In the genomic region with DNA sequence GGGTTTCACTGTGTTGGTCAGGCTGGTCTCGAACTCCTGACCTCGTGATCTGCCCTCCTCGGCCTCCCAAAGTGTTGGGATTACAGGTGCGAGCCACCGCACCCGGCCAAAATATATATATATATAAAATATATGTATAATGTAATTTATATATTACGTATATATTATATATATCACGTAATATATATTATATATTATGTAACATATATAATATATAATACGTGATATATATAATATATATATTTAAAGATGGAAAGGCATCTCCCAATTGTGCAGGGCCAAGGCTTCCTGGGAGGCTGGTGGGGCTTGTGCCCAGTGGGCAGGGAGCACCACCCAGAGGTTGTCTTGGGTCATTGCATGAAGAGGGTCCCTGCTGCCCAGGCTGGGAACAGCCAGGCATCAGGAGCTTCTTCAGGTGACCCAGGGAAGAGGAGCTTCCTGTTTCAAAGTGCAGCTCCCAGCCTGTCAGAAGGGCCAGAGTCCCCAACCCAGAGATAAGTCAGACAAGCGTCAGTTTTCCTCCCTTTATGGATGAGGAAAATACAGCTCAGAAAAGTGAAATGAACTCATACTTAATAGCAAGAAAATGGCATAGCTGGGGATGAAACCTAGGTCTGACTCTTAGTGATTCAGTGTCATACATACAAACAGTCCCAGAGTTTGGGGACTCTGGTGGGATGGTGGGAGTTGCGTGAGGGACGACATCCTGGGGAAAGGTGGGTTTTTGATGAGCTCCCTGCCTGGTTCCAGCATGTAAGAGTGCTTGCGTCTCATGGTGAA, we compare ENCODE assay signal across 8 cellular contexts. TPM values are rescaled to one million over a fixed set of nuclear protein-coding genes. Genes with fewer than 3 reads are reported as not detected.
DNase-seq lines count a peak whose midpoint lies in the region; ATAC-seq and TF ChIP-seq lines count a peak whose summit lies in the region.

No MANE protein-coding gene starts in this region.

- H3K27ac Mint-ChIP-seq in activated naive CD8-positive, alpha-beta T cell treated with anti-CD3 and anti-CD28 coated beads for 36 hours: no peak overlapping the region

- no peak overlapping the region for H3K27ac ChIP-seq in left ventricle myocardium inferior (replicated peaks)

- no peaks in the 10 kb centered on the region for H3K9me3 Mint-ChIP-seq in activated naive CD8-positive, alpha-beta T cell treated with anti-CD3 and anti-CD28 coated beads for 36 hours

- ATAC-seq in SK-N-SH treated with all-trans-retinoic acid at 6 μM for 48 hours (peak; percentile 95), sciatic nerve (peak; percentile 69), GM18873 (IDR thresholded peaks at IDR 0.05; ENCODE audit: low FRiP score, unreplicated experiment) (no peak), GM21367 (IDR thresholded peaks at IDR 0.05; ENCODE audit: unreplicated experiment) (no peak)

- H3K4me1 Mint-ChIP-seq in activated naive CD8-positive, alpha-beta T cell treated with anti-CD3 and anti-CD28 coated beads for 36 hours: peaks cover 8% of the 10 kb centered on the region

- peaks cover 4% of the 10 kb centered on the region for H3K27me3 ChIP-seq in left ventricle myocardium inferior (ENCODE audit: low read depth)

- DNase-seq in GM04504 (ENCODE audit: low read depth): peak; percentile 10
- DNase-seq in NAMALWA (ENCODE audit: low spot score): peak; percentile 85
- DNase-seq in activated naive CD8-positive, alpha-beta T cell treated with anti-CD3 and anti-CD28 coated beads for 36 hours: peak; percentile 63
- peak; percentile 37 for DNase-seq in left ventricle myocardium inferior
- DNase-seq in sciatic nerve (ENCODE audit: low spot score): no peak

- H3K4me3 ChIP-seq in left ventricle myocardium inferior: no peak overlapping the region

- intact Hi-C loops in left ventricle myocardium inferior (cut with micrococcal nuclease) (loop anchor here (5.0 kb wide), 1 partner anchor 64 kb away; no protein-coding TSS in a partner anchor), sciatic nerve (cut with DNase I) (loop anchor here (10.0 kb wide), 1 partner anchor 62 kb away; no protein-coding TSS in a partner anchor)

- no peaks in the 10 kb centered on the region for H3K9me3 ChIP-seq in left ventricle myocardium inferior (replicated peaks)

- H3K4me1 ChIP-seq in left ventricle myocardium inferior: peaks cover 27% of the 10 kb centered on the region

- no peak overlapping the region for H3K4me3 Mint-ChIP-seq in activated naive CD8-positive, alpha-beta T cell treated with anti-CD3 and anti-CD28 coated beads for 36 hours

- H3K36me3 ChIP-seq in left ventricle myocardium inferior: peaks cover 32% of the 10 kb centered on the region

- peak; percentile 84 for TF ChIP-seq CTCF in left ventricle myocardium inferior (IDR thresholded peaks at IDR 0.05; ENCODE audit: borderline replicate concordance)

- peaks cover 5% of the 10 kb centered on the region for H3K36me3 Mint-ChIP-seq in activated naive CD8-positive, alpha-beta T cell treated with anti-CD3 and anti-CD28 coated beads for 36 hours

- no peaks in the 10 kb centered on the region for H3K27me3 Mint-ChIP-seq in activated naive CD8-positive, alpha-beta T cell treated with anti-CD3 and anti-CD28 coated beads for 36 hours

TF ChIP-seq in SK-N-SH treated with all-trans-retinoic acid at 6 μM for 48 hours, 23 proteins besides CTCF, POLR2A, EP300 and RAD21:
- TF ChIP-seq PPARA (CRISPR knock-in tag; IDR thresholded peaks at IDR 0.05; ENCODE audit: borderline replicate concordance) (no peak), ZNF8 (CRISPR knock-in tag; IDR thresholded peaks at IDR 0.05) (no peak), ZFP30 (CRISPR knock-in tag; IDR thresholded peaks at IDR 0.05) (no peak), ZNF565 (CRISPR knock-in tag; conservative IDR thresholded peaks at IDR 0.05; ENCODE audit: low read depth) (no peak), RARB (CRISPR knock-in tag; IDR thresholded peaks at IDR 0.05) (no peak), BACH2 (CRISPR knock-in tag; IDR thresholded peaks at IDR 0.05; ENCODE audit: borderline replicate concordance) (no peak), TOX (CRISPR knock-in tag; IDR thresholded peaks at IDR 0.05; ENCODE audit: borderline replicate concordance) (no peak), TCF4 (CRISPR knock-in tag; IDR thresholded peaks at IDR 0.05; ENCODE audit: borderline replicate concordance) (no peak), CSDC2 (CRISPR knock-in tag; IDR thresholded peaks at IDR 0.05) (no peak)
- TF ChIP-seq, protein P1, sequence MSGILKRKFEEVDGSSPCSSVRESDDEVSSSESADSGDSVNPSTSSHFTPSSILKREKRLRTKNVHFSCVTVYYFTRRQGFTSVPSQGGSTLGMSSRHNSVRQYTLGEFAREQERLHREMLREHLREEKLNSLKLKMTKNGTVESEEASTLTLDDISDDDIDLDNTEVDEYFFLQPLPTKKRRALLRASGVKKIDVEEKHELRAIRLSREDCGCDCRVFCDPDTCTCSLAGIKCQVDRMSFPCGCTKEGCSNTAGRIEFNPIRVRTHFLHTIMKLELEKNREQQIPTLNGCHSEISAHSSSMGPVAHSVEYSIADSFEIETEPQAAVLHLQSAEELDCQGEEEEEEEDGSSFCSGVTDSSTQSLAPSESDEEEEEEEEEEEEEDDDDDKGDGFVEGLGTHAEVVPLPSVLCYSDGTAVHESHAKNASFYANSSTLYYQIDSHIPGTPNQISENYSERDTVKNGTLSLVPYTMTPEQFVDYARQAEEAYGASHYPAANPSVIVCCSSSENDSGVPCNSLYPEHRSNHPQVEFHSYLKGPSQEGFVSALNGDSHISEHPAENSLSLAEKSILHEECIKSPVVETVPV (CRISPR knock-in tag; IDR thresholded peaks at IDR 0.05): no peak
- TF ChIP-seq, protein P2, sequence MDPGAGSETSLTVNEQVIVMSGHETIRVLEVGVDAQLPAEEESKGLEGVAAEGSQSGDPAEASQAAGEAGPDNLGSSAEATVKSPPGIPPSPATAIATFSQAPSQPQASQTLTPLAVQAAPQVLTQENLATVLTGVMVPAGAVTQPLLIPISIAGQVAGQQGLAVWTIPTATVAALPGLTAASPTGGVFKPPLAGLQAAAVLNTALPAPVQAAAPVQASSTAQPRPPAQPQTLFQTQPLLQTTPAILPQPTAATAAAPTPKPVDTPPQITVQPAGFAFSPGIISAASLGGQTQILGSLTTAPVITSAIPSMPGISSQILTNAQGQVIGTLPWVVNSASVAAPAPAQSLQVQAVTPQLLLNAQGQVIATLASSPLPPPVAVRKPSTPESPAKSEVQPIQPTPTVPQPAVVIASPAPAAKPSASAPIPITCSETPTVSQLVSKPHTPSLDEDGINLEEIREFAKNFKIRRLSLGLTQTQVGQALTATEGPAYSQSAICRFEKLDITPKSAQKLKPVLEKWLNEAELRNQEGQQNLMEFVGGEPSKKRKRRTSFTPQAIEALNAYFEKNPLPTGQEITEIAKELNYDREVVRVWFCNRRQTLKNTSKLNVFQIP (CRISPR knock-in tag; IDR thresholded peaks at IDR 0.05; ENCODE audit: borderline replicate concordance, low read depth): no peak
TF ChIP-seq in SK-N-SH treated with all-trans-retinoic acid at 6 μM for 48 hours: peak in this region for 0.

RNA-seq across cellular contexts. Expression of a gene that starts 12.0 kb away (rescaled TPM):
- total RNA-seq in activated naive CD8-positive, alpha-beta T cell treated with anti-CD3 and anti-CD28 coated beads for 36 hours: 10 to 100 TPM; 84.4 to 87.4 TPM
- total RNA-seq in left ventricle myocardium inferior: 57.0 TPM
- 67.4 TPM for total RNA-seq in sciatic nerve

RNA-seq across cellular contexts. Expression of a gene that starts 21.1 kb away (rescaled TPM):
- not detected for total RNA-seq in activated naive CD8-positive, alpha-beta T cell treated with anti-CD3 and anti-CD28 coated beads for 36 hours
- not detected for total RNA-seq in left ventricle myocardium inferior
- 0.18 TPM for total RNA-seq in sciatic nerve

RNA-seq across cellular contexts. Expression of a gene that starts 44.2 kb away (rescaled TPM):
- total RNA-seq in activated naive CD8-positive, alpha-beta T cell treated with anti-CD3 and anti-CD28 coated beads for 36 hours: not detected
- total RNA-seq in left ventricle myocardium inferior (9.2 TPM), sciatic nerve (30.5 TPM)

RNA-seq across cellular contexts. Expression of a gene that starts 44.4 kb away (rescaled TPM):
- total RNA-seq in activated naive CD8-positive, alpha-beta T cell treated with anti-CD3 and anti-CD28 coated beads for 36 hours: not detected
- total RNA-seq in left ventricle myocardium inferior: 2.6 TPM
- 11.7 TPM for total RNA-seq in sciatic nerve

Comparison
In these comparisons a context has a peak if more than half of its experiments do, and no peak if none do; other contexts are left out.
1. ATAC-seq: peak in SK-N-SH treated with all-trans-retinoic acid at 6 μM for 48 hours (single experiment) and sciatic nerve (single experiment); none in GM18873 (single experiment) and GM21367 (single experiment).
2. RNA of a gene that starts 44.2 kb away (total RNA-seq): 30.5 TPM in sciatic nerve (single experiment) and 9.2 TPM in left ventricle myocardium inferior (single experiment); not detected in activated naive CD8-positive, alpha-beta T cell treated with anti-CD3 and anti-CD28 coated beads for 36 hours; every median in the first group is over 10 times any median in the second.